Comparison of ENCODE assay signal across 12 cellular contexts in genomic region chr12:106195638-106196037, GRCh38. TPM values are rescaled to one million over a fixed set of nuclear protein-coding genes. Genes with fewer than 3 reads are reported as not detected.
DNase-seq lines count a peak whose midpoint lies in the region; ATAC-seq, FAIRE-seq and TF ChIP-seq lines count a peak whose summit lies in the region.
"Had no signal": no experiment of that assay in that cellular context is flagged by ENCODE, and none has a peak within 500 bp of the region (broad histone marks: within the 10 kb centered on the region; RNA-seq: fewer than 3 reads in every experiment).

No MANE protein-coding gene starts in this region.

- FAIRE-seq in astrocyte (lab: Jason Lieb, UNC) (peak; percentile 23), pancreas (lab: Jason Lieb, UNC) (no peak)

- 4 to 12% methylated on average over 5 of the region's 5 CpGs for WGBS in pancreas, 2 donors

- H3K9me3 ChIP-seq in astrocyte (ENCODE audit: insufficient read depth, low read depth, low read length), result no peaks in the 10 kb centered on the region
- H3K9me3 ChIP-seq in pancreas, result no peaks in the 10 kb centered on the region
- H3K9me3 ChIP-seq: neutrophil had no signal

- H3K27ac ChIP-seq in astrocyte (ENCODE audit: low read depth, low read length) (no peak overlapping the region), pancreas (peak overlapping the region in 1 of 4 donors; percentile 34)
- H3K27ac ChIP-seq: neutrophil had no signal

- TF ChIP-seq CTCF in astrocyte (IDR thresholded peaks at IDR 0.05; ENCODE audit: insufficient read depth, low read depth, low read length) (no peak), pancreas (IDR thresholded peaks at IDR 0.05) (no peak)

- no peak overlapping the region for H3K4me2 ChIP-seq in astrocyte (ENCODE audit: low read length)

- H3K36me3 ChIP-seq in astrocyte (ENCODE audit: insufficient read depth, low read length), result no peaks in the 10 kb centered on the region
- no peaks in the 10 kb centered on the region for H3K36me3 ChIP-seq in pancreas
- H3K36me3 ChIP-seq: neutrophil had no signal

- H3K36me3 Mint-ChIP-seq in astrocyte (ENCODE audit: low read depth, unreplicated experiment), result no peaks in the 10 kb centered on the region
- H3K36me3 Mint-ChIP-seq in stimulated activated memory B cell treated with anti-CD40 and anti-IgM and Interleukin-4, amounts not matched to agents 10 μg/mL and 1 μg/mL and 100 μg/mL, for 72 hours, result no peaks in the 10 kb centered on the region
- H3K36me3 Mint-ChIP-seq: CD4-positive, CD25-positive, alpha-beta regulatory T cell had no signal

- no peaks in the 10 kb centered on the region for H4K20me1 ChIP-seq in astrocyte (ENCODE audit: insufficient read depth, low read length)

- H3K79me2 ChIP-seq in astrocyte (ENCODE audit: insufficient read depth, low read length), result no peaks in the 10 kb centered on the region

- intact Hi-C loops in left ventricle myocardium superior (cut with micrococcal nuclease) (no loop called here), pancreas (cut with DNase I) (no loop called here)

- H3K4me3 ChIP-seq in astrocyte (ENCODE audit: insufficient read depth, low read depth, low read length) (no peak overlapping the region), pancreas (no peak overlapping the region)

- H3K27me3 ChIP-seq in astrocyte (ENCODE audit: insufficient read depth, low read length), result peaks cover 10% of the 10 kb centered on the region
- no peaks in the 10 kb centered on the region for H3K27me3 ChIP-seq in pancreas

- H3K27ac Mint-ChIP-seq in astrocyte (ENCODE audit: unreplicated experiment), result no peak overlapping the region
- H3K27ac Mint-ChIP-seq in stimulated activated memory B cell treated with anti-CD40 and anti-IgM and Interleukin-4, amounts not matched to agents 10 μg/mL and 1 μg/mL and 100 μg/mL, for 72 hours, result no peak overlapping the region
- H3K27ac Mint-ChIP-seq: CD4-positive, CD25-positive, alpha-beta regulatory T cell had no signal

- no peak overlapping the region for H3K4me3 Mint-ChIP-seq in astrocyte (ENCODE audit: unreplicated experiment)
- H3K4me3 Mint-ChIP-seq in stimulated activated memory B cell treated with anti-CD40 and anti-IgM and Interleukin-4, amounts not matched to agents 10 μg/mL and 1 μg/mL and 100 μg/mL, for 72 hours, result no peak overlapping the region
- H3K4me3 Mint-ChIP-seq: CD4-positive, CD25-positive, alpha-beta regulatory T cell had no signal

- H2AFZ ChIP-seq in astrocyte (ENCODE audit: low read depth, low read length), result no peak overlapping the region

- H3K9ac ChIP-seq in astrocyte (ENCODE audit: low read length), result no peak overlapping the region

- H3K27me3 Mint-ChIP-seq in astrocyte (ENCODE audit: low read depth, unreplicated experiment), result peaks cover 14% of the 10 kb centered on the region
- H3K27me3 Mint-ChIP-seq in stimulated activated memory B cell treated with anti-CD40 and anti-IgM and Interleukin-4, amounts not matched to agents 10 μg/mL and 1 μg/mL and 100 μg/mL, for 72 hours, result peaks cover 20% of the 10 kb centered on the region

- H3K4me1 ChIP-seq in astrocyte (ENCODE audit: insufficient read depth, low read length) (no peaks in the 10 kb centered on the region), pancreas (peaks cover 6 to 10% (median 9%) of the 10 kb centered on the region in 3 donors)

- peaks cover 9% of the 10 kb centered on the region for H3K4me1 Mint-ChIP-seq in astrocyte (ENCODE audit: low read depth, unreplicated experiment)
- H3K4me1 Mint-ChIP-seq in stimulated activated memory B cell treated with anti-CD40 and anti-IgM and Interleukin-4, amounts not matched to agents 10 μg/mL and 1 μg/mL and 100 μg/mL, for 72 hours, result no peaks in the 10 kb centered on the region
- H3K4me1 Mint-ChIP-seq: CD4-positive, CD25-positive, alpha-beta regulatory T cell had no signal

- peak; percentile 85 for DNase-seq in Ammon's horn (ENCODE audit: low spot score)
- DNase-seq in astrocyte (ENCODE audit: low read depth), result peak; percentile 66
- peak; percentile 58 for DNase-seq in left ventricle myocardium superior
- DNase-seq in pancreas, result peak in 4 of 6 donors; percentile 30 to 67 (median 42)
- DNase-seq in stimulated activated CD4-positive, alpha-beta T cell treated with anti-CD3 and anti-CD28 coated beads, Interleukin-2, amount 100 ng/mL, for 24 hours, result no peak
- no peak for DNase-seq in DMS153 treated with DMSO at 0.1 percent for 48 hours (lab: John Stamatoyannopoulos, UW; ENCODE audit: unreplicated experiment)
- DNase-seq: activated effector memory CD4-positive, alpha-beta T cell treated with Interleukin-2 at 50 U/mL for 16 hours; CD4-positive, CD25-positive, alpha-beta regulatory T cell; NCI-H748 treated with DMSO at 0.1 percent for 48 hours had no signal

- H3K9me3 Mint-ChIP-seq in astrocyte (ENCODE audit: unreplicated experiment), result peaks cover 3% of the 10 kb centered on the region
- no peaks in the 10 kb centered on the region for H3K9me3 Mint-ChIP-seq in stimulated activated memory B cell treated with anti-CD40 and anti-IgM and Interleukin-4, amounts not matched to agents 10 μg/mL and 1 μg/mL and 100 μg/mL, for 72 hours

- peak; percentile 90 for ATAC-seq in left ventricle myocardium superior
- ATAC-seq in pancreas, result peak; percentile 48 to 90 (median 82)
- ATAC-seq in stimulated activated memory B cell treated with anti-CD40 and anti-IgM and Interleukin-4, amounts not matched to agents 10 μg/mL and 1 μg/mL and 100 μg/mL, for 72 hours, result no peak
- ATAC-seq in GM18907 (IDR thresholded peaks at IDR 0.05; ENCODE audit: unreplicated experiment), result no peak

RNA-seq across cellular contexts. Expression of gene CKAP4, which starts 52.2 kb away (rescaled TPM):
- total RNA-seq in astrocyte, result 324 and 392 TPM in 2 replicates
- total RNA-seq in left ventricle myocardium superior, result 37.5 TPM
- total RNA-seq in pancreas, result 10 to 100 TPM; 19.8 to 45.3 (median 28.4) TPM
- polyA plus RNA-seq in pancreas, result 10 to 100 TPM in 1 of 2 donors, 1 to 10 TPM in 1; 5.6 to 14.3 TPM

RNA-seq across cellular contexts. Expression of gene NUAK1, which starts 56.9 kb away (rescaled TPM):
- total RNA-seq in astrocyte (94.0 and 96.1 TPM in 2 replicates), left ventricle myocardium superior (38.8 TPM), pancreas (1 to 10 TPM; 2.5 to 6.5 (median 2.6) TPM)
- polyA plus RNA-seq in pancreas, result 1 to 10 TPM; 1.6 to 2.9 TPM
- total RNA-seq: CD4-positive, CD25-positive, alpha-beta regulatory T cell had no signal
- polyA plus RNA-seq: CD4-positive, CD25-positive, alpha-beta regulatory T cell had no signal

Comparison
In these comparisons a context has a peak if more than half of its experiments do, and no peak if none do; other contexts are left out.
1. DNase-seq: peak in Ammon's horn (single experiment), astrocyte (single experiment), left ventricle myocardium superior (single experiment) and pancreas (4 of 6); none in stimulated activated CD4-positive, alpha-beta T cell treated with anti-CD3 and anti-CD28 coated beads, Interleukin-2, amount 100 ng/mL, for 24 hours (0 of 2) and DMS153 treated with DMSO at 0.1 percent for 48 hours (single experiment).
2. ATAC-seq: peak in left ventricle myocardium superior (single experiment) and pancreas (4 of 4); none in stimulated activated memory B cell treated with anti-CD40 and anti-IgM and Interleukin-4, amounts not matched to agents 10 μg/mL and 1 μg/mL and 100 μg/mL, for 72 hours (single experiment) and GM18907 (single experiment).